10 cellular contexts compared by ENCODE assay signal in genomic region chr6:4023240-4023639, GRCh38. TPM values are rescaled to one million over a fixed set of nuclear protein-coding genes. Genes with fewer than 3 reads are reported as not detected.
DNase-seq lines count a peak whose midpoint lies in the region; ATAC-seq and TF ChIP-seq lines count a peak whose summit lies in the region.
"Had no signal": no experiment of that assay in that cellular context is flagged by ENCODE, and none has a peak within 500 bp of the region (broad histone marks: within the 10 kb centered on the region; RNA-seq: fewer than 3 reads in every experiment).

No MANE protein-coding gene starts in this region.

- DNase-seq in activated T-cell treated with anti-CD3 and anti-CD28 coated beads, Interleukin-2, amount 50 U/mL, for 72 hours, result no peak
- no peak for DNase-seq in activated T-cell treated with anti-CD3 and anti-CD28 coated beads, Interleukin-2, amount 50 U/mL, for 48 hours
- DNase-seq in hepatocyte (ENCODE audit: low spot score), result no peak
- DNase-seq in HT-29 (ENCODE audit: low spot score), result no peak

- TF ChIP-seq CTCF in WI38 (IDR thresholded peaks at IDR 0.05; ENCODE audit: low read depth, low read length) (no peak), hepatocyte (IDR thresholded peaks at IDR 0.05; ENCODE audit: poor library complexity) (no peak)

- peaks cover 4 to 7% of the 10 kb centered on the region in 2 donors for H3K36me3 Mint-ChIP-seq in activated T-cell treated with anti-CD3 and anti-CD28 coated beads, Interleukin-2, amount 50 U/mL, for 72 hours (ENCODE audit: insufficient read depth in 2 of 2)

- H3K4me2 ChIP-seq in hepatocyte, result peak overlapping the region; percentile 83

- peaks cover 81% of the 10 kb centered on the region for H3K79me2 ChIP-seq in hepatocyte

- peak overlapping the region; percentile 88 to 97 for H3K4me3 Mint-ChIP-seq in activated T-cell treated with anti-CD3 and anti-CD28 coated beads, Interleukin-2, amount 50 U/mL, for 72 hours

- no peaks in the 10 kb centered on the region for H3K9me3 ChIP-seq in hepatocyte (ENCODE audit: low read depth)
- H3K9me3 ChIP-seq in subcutaneous abdominal adipose tissue (ENCODE audit: control insufficient read depth in 5 of 5, low read length in 5 of 5), result no peaks in the 10 kb centered on the region

- H3K27ac ChIP-seq in hepatocyte (peak overlapping the region; percentile 98), subcutaneous abdominal adipose tissue (ENCODE audit: low read depth, low read length) (peak overlapping the region; percentile 95)

- no peak overlapping the region for H2AFZ ChIP-seq in hepatocyte

- no peaks in the 10 kb centered on the region for H3K9me2 ChIP-seq in hepatocyte (replicated peaks; ENCODE audit: insufficient read depth)

- peak overlapping the region; percentile 87 for H3K27ac Mint-ChIP-seq in activated T-cell treated with anti-CD3 and anti-CD28 coated beads, Interleukin-2, amount 50 U/mL, for 72 hours

- H3K9me3 Mint-ChIP-seq in activated T-cell treated with anti-CD3 and anti-CD28 coated beads, Interleukin-2, amount 50 U/mL, for 72 hours, result no peaks in the 10 kb centered on the region

- H3K27me3 ChIP-seq in hepatocyte (no peaks in the 10 kb centered on the region), subcutaneous abdominal adipose tissue (ENCODE audit: control insufficient read depth in 5 of 5, insufficient read depth in 4 of 5, low read length in 5 of 5) (peaks cover 0 to 2% (median 0%) of the 10 kb centered on the region in 5 donors)

- H3K4me1 ChIP-seq in hepatocyte (ENCODE audit: insufficient read depth), result peaks cover 24% of the 10 kb centered on the region
- peaks cover 6 to 52% (median 47%) of the 10 kb centered on the region in 5 donors for H3K4me1 ChIP-seq in subcutaneous abdominal adipose tissue (ENCODE audit: control insufficient read depth in 5 of 5, insufficient read depth in 5 of 5, low read length in 5 of 5)

- H3K27me3 Mint-ChIP-seq in activated T-cell treated with anti-CD3 and anti-CD28 coated beads, Interleukin-2, amount 50 U/mL, for 72 hours (ENCODE audit: low read depth), result no peaks in the 10 kb centered on the region

- H3K4me3 ChIP-seq in WI38 (ENCODE audit: low read depth, low read length) (peak overlapping the region; percentile 88; the same call in 1 of the 2 replicates), hepatocyte (peak overlapping the region; percentile 56), subcutaneous abdominal adipose tissue (ENCODE audit: low read depth in 1 of 5, low read length in 5 of 5) (peak overlapping the region in 1 of 5 donors; percentile 93)

- H3K36me3 ChIP-seq in hepatocyte (replicated peaks; ENCODE audit: insufficient read depth, low read depth) (no peaks in the 10 kb centered on the region), subcutaneous abdominal adipose tissue (ENCODE audit: control insufficient read depth in 5 of 5, insufficient read depth in 5 of 5, low read length in 5 of 5) (no peaks in the 10 kb centered on the region)

- peaks cover 72% of the 10 kb centered on the region for H3K4me1 Mint-ChIP-seq in activated T-cell treated with anti-CD3 and anti-CD28 coated beads, Interleukin-2, amount 50 U/mL, for 72 hours (ENCODE audit: low read depth)

- no peak for ATAC-seq in activated T-cell treated with anti-CD3 and anti-CD28 coated beads, Interleukin-2, amount 50 U/mL, for 72 hours (replicated peaks in 1 of 2)
- no peak for ATAC-seq in HG03469 (IDR thresholded peaks at IDR 0.05; ENCODE audit: unreplicated experiment)
- no peak for ATAC-seq in HG02981 (IDR thresholded peaks at IDR 0.05; ENCODE audit: unreplicated experiment)

- peaks cover 60% of the 10 kb centered on the region for H4K20me1 ChIP-seq in hepatocyte (ENCODE audit: insufficient read depth, poor library complexity, severe bottlenecking)

- H3K9ac ChIP-seq in subcutaneous abdominal adipose tissue (ENCODE audit: low read length in 5 of 5), result peak overlapping the region in 4 of 5 donors; percentile 65 to 99 (median 98)

- 67% methylated on average over 1 of the region's 1 CpG for WGBS in hepatocyte (ENCODE audit: low lambda C conversion rate, missing lambda C conversion rate)

RNA-seq across cellular contexts. Expression of gene FAM217A, which starts 55.7 kb away (rescaled TPM):
- not detected for total RNA-seq in activated T-cell treated with anti-CD3 and anti-CD28 coated beads, Interleukin-2, amount 50 U/mL, for 72 hours
- not detected in 2 replicates for total RNA-seq in hepatocyte
- polyA plus RNA-seq in hepatocyte, result not detected in 2 replicates
- not detected in 2 replicates for total RNA-seq in HT-29 (2014; rRNA removed; shearing (Covaris generic))
- total RNA-seq: HT1080, kidney epithelial cell had no signal
